In the genomic region with DNA sequence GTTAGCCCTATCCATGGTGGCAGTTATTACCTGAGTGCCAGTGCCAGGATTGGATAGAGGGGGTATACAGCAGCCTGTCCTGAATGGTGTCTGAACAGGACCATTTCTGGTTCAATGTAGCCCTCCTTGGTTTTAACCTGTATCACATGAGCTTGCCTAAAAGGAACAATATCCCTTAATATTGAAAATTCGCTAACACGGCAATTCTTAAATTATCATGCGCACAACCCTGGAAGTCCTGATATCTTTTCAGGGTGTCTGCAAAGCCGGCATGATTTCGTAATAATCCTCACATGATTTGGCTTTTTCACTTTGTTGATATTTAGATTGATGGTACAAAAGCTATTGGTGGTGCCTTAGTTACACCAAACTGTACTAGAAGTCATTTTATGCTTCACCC, we compare ENCODE assay signal across 2 cellular contexts.
TF ChIP-seq lines count a peak whose summit lies in the region.

No MANE protein-coding gene starts in this region.

TF ChIP-seq in A549, 52 proteins besides CTCF, POLR2A, EP300 and RAD21:
- TF ChIP-seq NFE2L2 (conservative IDR thresholded peaks at IDR 0.05; ENCODE audit: low read length) (no peak), MAFK (IDR thresholded peaks at IDR 0.05; ENCODE audit: partially characterized antibody) (peak; percentile 87)

TF ChIP-seq in IMR-90, 13 proteins besides CTCF, POLR2A, EP300 and RAD21:
- peak; percentile 74 for TF ChIP-seq MAFK (IDR thresholded peaks at IDR 0.05; ENCODE audit: low read depth, low read length)
- TF ChIP-seq MXI1 (IDR thresholded peaks at IDR 0.05; ENCODE audit: borderline replicate concordance, low read depth, low read length): no peak
- TF ChIP-seq CEBPB (IDR thresholded peaks at IDR 0.05; ENCODE audit: low read depth, low read length): peak; percentile 41; the same call in 1 of the 2 replicates
